8 cellular contexts compared by ENCODE assay signal in genomic region chr13:94967183-94968039, GRCh38.
A peak's percentile ranks its signal among the peaks of the same experiment; 100 is the strongest.
DNase-seq lines count a peak whose midpoint lies in the region; ATAC-seq, FAIRE-seq and TF ChIP-seq lines count a peak whose summit lies in the region.

No MANE protein-coding gene starts in this region.

- peak overlapping the region; percentile 94 for H3K4me2 ChIP-seq in trophoblast cell (ENCODE audit: low read length)

- H2BK120ac ChIP-seq in trophoblast cell (ENCODE audit: insufficient read depth, low read length, poor library complexity): no peak overlapping the region

- H2AFZ ChIP-seq in trophoblast cell (ENCODE audit: insufficient read depth, low read length, poor library complexity): peak overlapping the region; percentile 21

- H3K4me1 ChIP-seq in trophoblast cell (ENCODE audit: control insufficient read depth in 1 of 2, insufficient read depth in 2 of 2, low read length in 2 of 2): peaks cover 5 to 7% of the 10 kb centered on the region in 2 experiments
- peaks cover 5 to 15% (median 9%) of the 10 kb centered on the region in 4 donors for H3K4me1 ChIP-seq in transverse colon
- H3K4me1 ChIP-seq in small intestine (ENCODE audit: control insufficient read depth in 2 of 2, insufficient read depth in 1 of 2, low read depth in 1 of 2, low read length in 1 of 2): no peaks in the 10 kb centered on the region

- H4K12ac ChIP-seq in trophoblast cell (ENCODE audit: low read depth, low read length): no peak overlapping the region

- peak; percentile 47 for ATAC-seq in GM19372 (IDR thresholded peaks at IDR 0.05; ENCODE audit: low read depth, unreplicated experiment)

- TF ChIP-seq EP300 in transverse colon (IDR thresholded peaks at IDR 0.05; ENCODE audit: low read depth): no peak

- TF ChIP-seq POLR2A in transverse colon (IDR thresholded peaks at IDR 0.05): no peak

- in situ Hi-C loops in transverse colon (cut with MboI; ENCODE audit: low pct_ligation_motif_present in 1 of 4, low pct_unique_long_range_greater_than_20kb in 1 of 4, low sequenced_read_pairs in 3 of 4): no loop called here

- H3K79me2 ChIP-seq in trophoblast cell (ENCODE audit: control insufficient read depth, insufficient read depth, low read length, poor library complexity): no peaks in the 10 kb centered on the region

- no CpG with 5 or more reads among the region's 61 CpGs for WGBS in trophoblast cell (ENCODE audit: extremely low coverage, insufficient coverage, insufficient read length)
- WGBS in transverse colon (ENCODE audit: low coverage in 1 of 2), 2 donors: 6 to 8% methylated on average over 15 to 34 of the region's 61 CpGs
- WGBS in small intestine, 3 donors: 2 to 4% (median 4%) methylated on average over 39 to 61 of the region's 61 CpGs

- H3K9me3 ChIP-seq in SK-N-MC (ENCODE audit: low read depth, low read length) (no peaks in the 10 kb centered on the region), trophoblast cell (ENCODE audit: insufficient read depth, low read depth, low read length) (no peaks in the 10 kb centered on the region), transverse colon (no peaks in the 10 kb centered on the region), small intestine (ENCODE audit: control insufficient read depth, low read depth) (no peaks in the 10 kb centered on the region)

- TF ChIP-seq CTCF in fibroblast of the aortic adventitia (IDR thresholded peaks at IDR 0.05; ENCODE audit: insufficient read depth, low read length) (no peak), transverse colon (IDR thresholded peaks at IDR 0.05) (no peak)

- H3K36me3 ChIP-seq in SK-N-MC (ENCODE audit: insufficient read depth, low read length) (no peaks in the 10 kb centered on the region), trophoblast cell (ENCODE audit: control insufficient read depth in 1 of 2, insufficient read depth in 2 of 2, low read length in 2 of 2) (no peaks in the 10 kb centered on the region), transverse colon (no peaks in the 10 kb centered on the region), small intestine (ENCODE audit: control insufficient read depth in 2 of 2, insufficient read depth in 2 of 2, low read length in 2 of 2) (no peaks in the 10 kb centered on the region)

- H3K79me1 ChIP-seq in trophoblast cell (ENCODE audit: low read length): no peaks in the 10 kb centered on the region

- H3K27me3 ChIP-seq in trophoblast cell (ENCODE audit: insufficient read depth, low read length) (peaks cover 20% of the 10 kb centered on the region), transverse colon (peaks cover 84% of the 10 kb centered on the region), small intestine (ENCODE audit: control insufficient read depth in 2 of 2, insufficient read depth in 2 of 2, low read length in 2 of 2) (peaks cover 3 to 16% of the 10 kb centered on the region in 2 donors)

- no peak for FAIRE-seq in small intestine (lab: Jason Lieb, UNC)

- no peak overlapping the region for H4K8ac ChIP-seq in trophoblast cell (ENCODE audit: low read depth, low read length)

- no peak overlapping the region for H3K23ac ChIP-seq in trophoblast cell (ENCODE audit: low read length)

- H3K18ac ChIP-seq in trophoblast cell (ENCODE audit: low read length): no peak overlapping the region

- intact Hi-C loops in transverse colon (cut with DNase I; ENCODE audit: low total_unique reads): no loop called here

- no peak overlapping the region for H2AK5ac ChIP-seq in trophoblast cell (ENCODE audit: low read length)

- no peak overlapping the region for H3K14ac ChIP-seq in trophoblast cell (ENCODE audit: low read length)

- peak overlapping the region; percentile 77 for H3K4me3 ChIP-seq in SK-N-MC
- peak overlapping the region; percentile 44 for H3K4me3 ChIP-seq in fibroblast of the aortic adventitia (ENCODE audit: low read depth, low read length)
- H3K4me3 ChIP-seq in trophoblast cell (ENCODE audit: low read depth, low read length): peak overlapping the region; percentile 62
- peak overlapping the region in 2 of 4 donors; percentile 11 to 40 for H3K4me3 ChIP-seq in transverse colon
- H3K4me3 ChIP-seq in small intestine (ENCODE audit: low read depth in 1 of 2, low read length in 2 of 2): no peak overlapping the region

- DNase-seq in AG08396 (ENCODE audit: low spot score) (peak; percentile 52), SK-N-MC (ENCODE audit: low read depth, low spot score) (no peak), fibroblast of the aortic adventitia (ENCODE audit: low read depth) (peak; percentile 8), trophoblast cell (no peak), transverse colon (no peak), NCI-H2196 (lab: John Stamatoyannopoulos, UW; ENCODE audit: unreplicated experiment) (no peak), small intestine (no peak)

- H2BK5ac ChIP-seq in trophoblast cell (ENCODE audit: low read depth, low read length, poor library complexity): no peak overlapping the region

- no peak overlapping the region for H2BK12ac ChIP-seq in trophoblast cell (ENCODE audit: low read length)

- H3K27ac ChIP-seq in SK-N-MC (no peak overlapping the region), trophoblast cell (ENCODE audit: low read depth, low read length) (no peak overlapping the region), transverse colon (no peak overlapping the region), small intestine (ENCODE audit: low read depth in 1 of 2, low read length in 1 of 2) (no peak overlapping the region)

- H3K9ac ChIP-seq in SK-N-MC (ENCODE audit: insufficient read length): no peak overlapping the region
- no peak overlapping the region for H3K9ac ChIP-seq in trophoblast cell (ENCODE audit: low read length)

- no peak overlapping the region for H4K91ac ChIP-seq in trophoblast cell (ENCODE audit: low read depth, low read length)

- H3K4ac ChIP-seq in trophoblast cell (ENCODE audit: low read depth, low read length): no peak overlapping the region

Comparison
In these comparisons a context has a peak if more than half of its experiments do, and no peak if none do; other contexts are left out.
1. DNase-seq: peak in AG08396 (single experiment) and fibroblast of the aortic adventitia (single experiment); none in SK-N-MC (single experiment), trophoblast cell (0 of 2), transverse colon (single experiment), NCI-H2196 (single experiment) and small intestine (single experiment).
2. H3K4me3 ChIP-seq: peak in SK-N-MC (single experiment), fibroblast of the aortic adventitia (single experiment) and trophoblast cell (single experiment); none in small intestine (0 of 2).